ENCODE assay signal across 2 cellular contexts in the genomic region with DNA sequence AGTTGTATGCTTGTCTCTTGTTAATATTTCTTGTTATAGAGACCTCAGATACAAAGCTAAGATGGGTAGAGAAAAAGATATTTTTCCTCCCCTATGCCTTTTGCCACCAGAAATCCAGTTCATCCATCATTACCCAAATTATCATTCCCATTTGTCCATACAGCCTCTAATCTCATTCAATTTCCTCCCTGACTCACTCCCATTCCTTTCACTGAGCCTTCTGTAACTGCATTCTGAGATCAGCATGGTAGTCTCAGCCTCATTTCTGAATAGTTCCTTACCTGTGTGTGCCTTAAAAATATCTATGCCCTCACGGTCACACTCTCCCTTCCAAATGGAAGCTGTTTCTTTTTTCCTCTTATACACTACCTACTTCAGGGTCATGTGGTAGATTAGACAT.
TF ChIP-seq lines count a peak whose summit lies in the region.

No MANE protein-coding gene starts in this region.

TF ChIP-seq in IMR-90, 13 proteins besides CTCF, POLR2A, EP300 and RAD21:
- no peak for TF ChIP-seq MAZ (IDR thresholded peaks at IDR 0.05; ENCODE audit: borderline replicate concordance, low read depth, low read length)
- no peak for TF ChIP-seq FOS (IDR thresholded peaks at IDR 0.05; ENCODE audit: low read depth, low read length)
- no peak for TF ChIP-seq MXI1 (IDR thresholded peaks at IDR 0.05; ENCODE audit: borderline replicate concordance, low read depth, low read length)
- TF ChIP-seq NFE2L2 (IDR thresholded peaks at IDR 0.05; ENCODE audit: low read depth, low read length), result no peak
- no peak for TF ChIP-seq MAFK (IDR thresholded peaks at IDR 0.05; ENCODE audit: low read depth, low read length)
- TF ChIP-seq BHLHE40 (IDR thresholded peaks at IDR 0.05; ENCODE audit: low read depth, low read length), result no peak
- TF ChIP-seq SMC3 (IDR thresholded peaks at IDR 0.05; ENCODE audit: low read depth, low read length), result no peak
- no peak for TF ChIP-seq CEBPB (IDR thresholded peaks at IDR 0.05; ENCODE audit: low read depth, low read length)
- TF ChIP-seq, protein P1, sequence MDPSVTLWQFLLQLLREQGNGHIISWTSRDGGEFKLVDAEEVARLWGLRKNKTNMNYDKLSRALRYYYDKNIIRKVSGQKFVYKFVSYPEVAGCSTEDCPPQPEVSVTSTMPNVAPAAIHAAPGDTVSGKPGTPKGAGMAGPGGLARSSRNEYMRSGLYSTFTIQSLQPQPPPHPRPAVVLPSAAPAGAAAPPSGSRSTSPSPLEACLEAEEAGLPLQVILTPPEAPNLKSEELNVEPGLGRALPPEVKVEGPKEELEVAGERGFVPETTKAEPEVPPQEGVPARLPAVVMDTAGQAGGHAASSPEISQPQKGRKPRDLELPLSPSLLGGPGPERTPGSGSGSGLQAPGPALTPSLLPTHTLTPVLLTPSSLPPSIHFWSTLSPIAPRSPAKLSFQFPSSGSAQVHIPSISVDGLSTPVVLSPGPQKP (IDR thresholded peaks at IDR 0.05; ENCODE audit: borderline replicate concordance, low read depth, low read length), result no peak
TF ChIP-seq in IMR-90: peak in this region for 0.

TF ChIP-seq in WTC11, 78 proteins besides CTCF, POLR2A, EP300 and RAD21:
- TF ChIP-seq IRF1 (CRISPR knock-in tag; IDR thresholded peaks at IDR 0.05) (no peak), ZNF219 (CRISPR knock-in tag; IDR thresholded peaks at IDR 0.05; ENCODE audit: borderline replicate concordance) (no peak), OVOL2 (CRISPR knock-in tag; IDR thresholded peaks at IDR 0.05; ENCODE audit: borderline replicate concordance) (no peak), MXD4 (CRISPR knock-in tag; IDR thresholded peaks at IDR 0.05; ENCODE audit: borderline replicate concordance) (no peak), IRF2 (CRISPR knock-in tag; IDR thresholded peaks at IDR 0.05; ENCODE audit: borderline replicate concordance, low read depth) (no peak), ZNF425 (CRISPR knock-in tag; conservative IDR thresholded peaks at IDR 0.05) (no peak), TP53 (CRISPR knock-in tag; IDR thresholded peaks at IDR 0.05) (no peak), ESRRA (CRISPR knock-in tag; IDR thresholded peaks at IDR 0.05; ENCODE audit: borderline replicate concordance) (no peak), CREM (CRISPR knock-in tag; IDR thresholded peaks at IDR 0.05) (no peak), TEAD4 (CRISPR knock-in tag; IDR thresholded peaks at IDR 0.05) (no peak), NR3C1 (CRISPR knock-in tag; conservative IDR thresholded peaks at IDR 0.05; ENCODE audit: low read depth) (no peak), ZNF416 (CRISPR knock-in tag; IDR thresholded peaks at IDR 0.05) (no peak), FOXK1 (CRISPR knock-in tag; IDR thresholded peaks at IDR 0.05) (no peak), SMAD4 (CRISPR knock-in tag; IDR thresholded peaks at IDR 0.05) (no peak)
- TF ChIP-seq, protein P2, sequence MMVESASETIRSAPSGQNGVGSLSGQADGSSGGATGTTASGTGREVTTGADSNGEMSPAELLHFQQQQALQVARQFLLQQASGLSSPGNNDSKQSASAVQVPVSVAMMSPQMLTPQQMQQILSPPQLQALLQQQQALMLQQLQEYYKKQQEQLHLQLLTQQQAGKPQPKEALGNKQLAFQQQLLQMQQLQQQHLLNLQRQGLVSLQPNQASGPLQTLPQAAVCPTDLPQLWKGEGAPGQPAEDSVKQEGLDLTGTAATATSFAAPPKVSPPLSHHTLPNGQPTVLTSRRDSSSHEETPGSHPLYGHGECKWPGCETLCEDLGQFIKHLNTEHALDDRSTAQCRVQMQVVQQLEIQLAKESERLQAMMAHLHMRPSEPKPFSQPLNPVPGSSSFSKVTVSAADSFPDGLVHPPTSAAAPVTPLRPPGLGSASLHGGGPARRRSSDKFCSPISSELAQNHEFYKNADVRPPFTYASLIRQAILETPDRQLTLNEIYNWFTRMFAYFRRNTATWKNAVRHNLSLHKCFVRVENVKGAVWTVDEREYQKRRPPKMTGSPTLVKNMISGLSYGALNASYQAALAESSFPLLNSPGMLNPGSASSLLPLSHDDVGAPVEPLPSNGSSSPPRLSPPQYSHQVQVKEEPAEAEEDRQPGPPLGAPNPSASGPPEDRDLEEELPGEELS (CRISPR knock-in tag; IDR thresholded peaks at IDR 0.05), result no peak
- TF ChIP-seq, protein P3, sequence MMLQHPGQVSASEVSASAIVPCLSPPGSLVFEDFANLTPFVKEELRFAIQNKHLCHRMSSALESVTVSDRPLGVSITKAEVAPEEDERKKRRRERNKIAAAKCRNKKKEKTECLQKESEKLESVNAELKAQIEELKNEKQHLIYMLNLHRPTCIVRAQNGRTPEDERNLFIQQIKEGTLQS (CRISPR knock-in tag; conservative IDR thresholded peaks at IDR 0.05), result no peak
- TF ChIP-seq, protein P4, sequence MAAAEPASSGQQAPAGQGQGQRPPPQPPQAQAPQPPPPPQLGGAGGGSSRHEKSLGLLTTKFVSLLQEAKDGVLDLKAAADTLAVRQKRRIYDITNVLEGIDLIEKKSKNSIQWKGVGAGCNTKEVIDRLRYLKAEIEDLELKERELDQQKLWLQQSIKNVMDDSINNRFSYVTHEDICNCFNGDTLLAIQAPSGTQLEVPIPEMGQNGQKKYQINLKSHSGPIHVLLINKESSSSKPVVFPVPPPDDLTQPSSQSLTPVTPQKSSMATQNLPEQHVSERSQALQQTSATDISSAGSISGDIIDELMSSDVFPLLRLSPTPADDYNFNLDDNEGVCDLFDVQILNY (CRISPR knock-in tag; IDR thresholded peaks at IDR 0.05), result no peak
- TF ChIP-seq, protein P5, sequence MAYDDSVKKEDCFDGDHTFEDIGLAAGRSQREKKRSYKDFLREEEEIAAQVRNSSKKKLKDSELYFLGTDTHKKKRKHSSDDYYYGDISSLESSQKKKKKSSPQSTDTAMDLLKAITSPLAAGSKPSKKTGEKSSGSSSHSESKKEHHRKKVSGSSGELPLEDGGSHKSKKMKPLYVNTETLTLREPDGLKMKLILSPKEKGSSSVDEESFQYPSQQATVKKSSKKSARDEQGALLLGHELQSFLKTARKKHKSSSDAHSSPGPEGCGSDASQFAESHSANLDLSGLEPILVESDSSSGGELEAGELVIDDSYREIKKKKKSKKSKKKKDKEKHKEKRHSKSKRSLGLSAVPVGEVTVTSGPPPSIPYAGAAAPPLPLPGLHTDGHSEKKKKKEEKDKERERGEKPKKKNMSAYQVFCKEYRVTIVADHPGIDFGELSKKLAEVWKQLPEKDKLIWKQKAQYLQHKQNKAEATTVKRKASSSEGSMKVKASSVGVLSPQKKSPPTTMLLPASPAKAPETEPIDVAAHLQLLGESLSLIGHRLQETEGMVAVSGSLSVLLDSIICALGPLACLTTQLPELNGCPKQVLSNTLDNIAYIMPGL (CRISPR knock-in tag; IDR thresholded peaks at IDR 0.05), result no peak
